Comparison of ENCODE assay signal across 1 cellular context in the genomic region with DNA sequence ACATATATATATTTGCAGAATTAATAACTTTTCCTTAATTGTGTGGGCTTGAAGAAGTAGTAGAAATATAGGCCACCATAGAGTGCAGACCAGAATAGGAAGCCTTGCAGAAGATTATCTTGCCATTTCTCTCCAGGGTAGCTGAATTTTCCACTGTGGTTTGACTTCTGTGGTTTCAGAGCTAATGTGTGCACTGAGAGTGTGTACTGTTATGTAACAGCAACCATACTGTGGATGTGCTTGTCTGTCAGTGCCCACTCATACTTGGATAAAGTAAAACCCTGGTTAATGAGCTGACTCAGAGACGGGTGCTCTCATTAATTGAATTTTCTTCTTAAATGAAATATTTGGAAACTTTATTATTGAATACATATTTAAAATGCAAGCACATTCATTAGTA.
TF ChIP-seq lines count a peak whose summit lies in the region.

No MANE protein-coding gene starts in this region.

TF ChIP-seq in GM12878, 131 proteins besides CTCF, POLR2A, EP300 and RAD21 (continued from another document):
- no peak for TF ChIP-seq TBL1XR1 (IDR thresholded peaks at IDR 0.05; ENCODE audit: low read depth, low read length)
- TF ChIP-seq RAD51 (IDR thresholded peaks at IDR 0.05) = 0 out of 2 replicates have a peak, but pooled peaks have one; percentile 17
- TF ChIP-seq, protein P1, sequence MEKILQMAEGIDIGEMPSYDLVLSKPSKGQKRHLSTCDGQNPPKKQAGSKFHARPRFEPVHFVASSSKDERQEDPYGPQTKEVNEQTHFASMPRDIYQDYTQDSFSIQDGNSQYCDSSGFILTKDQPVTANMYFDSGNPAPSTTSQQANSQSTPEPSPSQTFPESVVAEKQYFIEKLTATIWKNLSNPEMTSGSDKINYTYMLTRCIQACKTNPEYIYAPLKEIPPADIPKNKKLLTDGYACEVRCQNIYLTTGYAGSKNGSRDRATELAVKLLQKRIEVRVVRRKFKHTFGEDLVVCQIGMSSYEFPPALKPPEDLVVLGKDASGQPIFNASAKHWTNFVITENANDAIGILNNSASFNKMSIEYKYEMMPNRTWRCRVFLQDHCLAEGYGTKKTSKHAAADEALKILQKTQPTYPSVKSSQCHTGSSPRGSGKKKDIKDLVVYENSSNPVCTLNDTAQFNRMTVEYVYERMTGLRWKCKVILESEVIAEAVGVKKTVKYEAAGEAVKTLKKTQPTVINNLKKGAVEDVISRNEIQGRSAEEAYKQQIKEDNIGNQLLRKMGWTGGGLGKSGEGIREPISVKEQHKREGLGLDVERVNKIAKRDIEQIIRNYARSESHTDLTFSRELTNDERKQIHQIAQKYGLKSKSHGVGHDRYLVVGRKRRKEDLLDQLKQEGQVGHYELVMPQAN (conservative IDR thresholded peaks at IDR 0.05) = no peak
- no peak for TF ChIP-seq POU2F2 (IDR thresholded peaks at IDR 0.05; ENCODE audit: borderline replicate concordance, low read depth, low read length)
- no peak for TF ChIP-seq TCF3 (IDR thresholded peaks at IDR 0.05; ENCODE audit: borderline replicate concordance, insufficient read depth, low read depth, low read length)
- no peak for TF ChIP-seq CBX5 (IDR thresholded peaks at IDR 0.05; ENCODE audit: low read depth)
- no peak for TF ChIP-seq GABPA (IDR thresholded peaks at IDR 0.05; ENCODE audit: low read depth)
- no peak for TF ChIP-seq NR2C2 (IDR thresholded peaks at IDR 0.05; ENCODE audit: borderline replicate concordance, control insufficient read depth, insufficient read length, low read depth)
- TF ChIP-seq, protein P2, sequence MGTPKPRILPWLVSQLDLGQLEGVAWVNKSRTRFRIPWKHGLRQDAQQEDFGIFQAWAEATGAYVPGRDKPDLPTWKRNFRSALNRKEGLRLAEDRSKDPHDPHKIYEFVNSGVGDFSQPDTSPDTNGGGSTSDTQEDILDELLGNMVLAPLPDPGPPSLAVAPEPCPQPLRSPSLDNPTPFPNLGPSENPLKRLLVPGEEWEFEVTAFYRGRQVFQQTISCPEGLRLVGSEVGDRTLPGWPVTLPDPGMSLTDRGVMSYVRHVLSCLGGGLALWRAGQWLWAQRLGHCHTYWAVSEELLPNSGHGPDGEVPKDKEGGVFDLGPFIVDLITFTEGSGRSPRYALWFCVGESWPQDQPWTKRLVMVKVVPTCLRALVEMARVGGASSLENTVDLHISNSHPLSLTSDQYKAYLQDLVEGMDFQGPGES (IDR thresholded peaks at IDR 0.05) = no peak
- TF ChIP-seq NFIC (IDR thresholded peaks at IDR 0.05; ENCODE audit: low read depth, low read length) = no peak
- TF ChIP-seq SUPT20H (IDR thresholded peaks at IDR 0.05; ENCODE audit: borderline replicate concordance, control insufficient read depth, low read depth, low read length) = no peak
- peak; percentile 26; the same call in 1 of the 2 replicates for TF ChIP-seq CHD2 (IDR thresholded peaks at IDR 0.05; ENCODE audit: borderline replicate concordance, low read depth, low read length)
- TF ChIP-seq YY1 (IDR thresholded peaks at IDR 0.05; ENCODE audit: low read depth, low read length) = no peak
- peak; percentile 28 to 76; a peak in 2 of 4 replicates for TF ChIP-seq BHLHE40 (IDR thresholded peaks at IDR 0.05; ENCODE audit: borderline replicate concordance in 1 of 2, low read depth in 2 of 2, low read length in 1 of 2)
- TF ChIP-seq RB1 (IDR thresholded peaks at IDR 0.05; ENCODE audit: borderline replicate concordance) = no peak
- TF ChIP-seq ESRRA (IDR thresholded peaks at IDR 0.05; ENCODE audit: low read length) = no peak
- peak; percentile 90; the same call in 1 of the 2 replicates for TF ChIP-seq BACH1 (IDR thresholded peaks at IDR 0.05; ENCODE audit: borderline replicate concordance)
- TF ChIP-seq POLR2AphosphoS2 (IDR thresholded peaks at IDR 0.05; ENCODE audit: low read depth, low read length) = no peak
- TF ChIP-seq IKZF1 (conservative IDR thresholded peaks at IDR 0.05) = peak; percentile 77
- no peak for TF ChIP-seq FOXM1 (IDR thresholded peaks at IDR 0.05; ENCODE audit: low read depth, low read length)
- TF ChIP-seq CHD4 (IDR thresholded peaks at IDR 0.05) = no peak
- TF ChIP-seq, protein P3, sequence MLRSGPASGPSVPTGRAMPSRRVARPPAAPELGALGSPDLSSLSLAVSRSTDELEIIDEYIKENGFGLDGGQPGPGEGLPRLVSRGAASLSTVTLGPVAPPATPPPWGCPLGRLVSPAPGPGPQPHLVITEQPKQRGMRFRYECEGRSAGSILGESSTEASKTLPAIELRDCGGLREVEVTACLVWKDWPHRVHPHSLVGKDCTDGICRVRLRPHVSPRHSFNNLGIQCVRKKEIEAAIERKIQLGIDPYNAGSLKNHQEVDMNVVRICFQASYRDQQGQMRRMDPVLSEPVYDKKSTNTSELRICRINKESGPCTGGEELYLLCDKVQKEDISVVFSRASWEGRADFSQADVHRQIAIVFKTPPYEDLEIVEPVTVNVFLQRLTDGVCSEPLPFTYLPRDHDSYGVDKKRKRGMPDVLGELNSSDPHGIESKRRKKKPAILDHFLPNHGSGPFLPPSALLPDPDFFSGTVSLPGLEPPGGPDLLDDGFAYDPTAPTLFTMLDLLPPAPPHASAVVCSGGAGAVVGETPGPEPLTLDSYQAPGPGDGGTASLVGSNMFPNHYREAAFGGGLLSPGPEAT (IDR thresholded peaks at IDR 0.05; ENCODE audit: low read depth) = peak; percentile 82
- no peak for TF ChIP-seq ZSCAN29 (IDR thresholded peaks at IDR 0.05)
- no peak for TF ChIP-seq ZNF24 (IDR thresholded peaks at IDR 0.05)
- peak; percentile 97 for TF ChIP-seq NR2F1 (conservative IDR thresholded peaks at IDR 0.05)
- no peak for TF ChIP-seq FOXK2 (IDR thresholded peaks at IDR 0.05)
- no peak for TF ChIP-seq YBX1 (IDR thresholded peaks at IDR 0.05)
- no peak for TF ChIP-seq CREB1 (IDR thresholded peaks at IDR 0.05; ENCODE audit: low read depth)
- TF ChIP-seq EZH2 (IDR thresholded peaks at IDR 0.05; ENCODE audit: borderline replicate concordance, control insufficient read depth, low read depth, low read length) = no peak
- TF ChIP-seq CBFB (IDR thresholded peaks at IDR 0.05; ENCODE audit: low read depth) = no peak
- TF ChIP-seq NFXL1 (IDR thresholded peaks at IDR 0.05; ENCODE audit: borderline replicate concordance) = no peak
- TF ChIP-seq, protein P4, sequence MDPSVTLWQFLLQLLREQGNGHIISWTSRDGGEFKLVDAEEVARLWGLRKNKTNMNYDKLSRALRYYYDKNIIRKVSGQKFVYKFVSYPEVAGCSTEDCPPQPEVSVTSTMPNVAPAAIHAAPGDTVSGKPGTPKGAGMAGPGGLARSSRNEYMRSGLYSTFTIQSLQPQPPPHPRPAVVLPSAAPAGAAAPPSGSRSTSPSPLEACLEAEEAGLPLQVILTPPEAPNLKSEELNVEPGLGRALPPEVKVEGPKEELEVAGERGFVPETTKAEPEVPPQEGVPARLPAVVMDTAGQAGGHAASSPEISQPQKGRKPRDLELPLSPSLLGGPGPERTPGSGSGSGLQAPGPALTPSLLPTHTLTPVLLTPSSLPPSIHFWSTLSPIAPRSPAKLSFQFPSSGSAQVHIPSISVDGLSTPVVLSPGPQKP (IDR thresholded peaks at IDR 0.05; ENCODE audit: low read depth, low read length) = no peak
- no peak for TF ChIP-seq CREM (IDR thresholded peaks at IDR 0.05; ENCODE audit: low read depth)
- TF ChIP-seq SRF (IDR thresholded peaks at IDR 0.05; ENCODE audit: low read depth in 2 of 2, low read length in 2 of 2) = no peak
- TF ChIP-seq, protein P5, sequence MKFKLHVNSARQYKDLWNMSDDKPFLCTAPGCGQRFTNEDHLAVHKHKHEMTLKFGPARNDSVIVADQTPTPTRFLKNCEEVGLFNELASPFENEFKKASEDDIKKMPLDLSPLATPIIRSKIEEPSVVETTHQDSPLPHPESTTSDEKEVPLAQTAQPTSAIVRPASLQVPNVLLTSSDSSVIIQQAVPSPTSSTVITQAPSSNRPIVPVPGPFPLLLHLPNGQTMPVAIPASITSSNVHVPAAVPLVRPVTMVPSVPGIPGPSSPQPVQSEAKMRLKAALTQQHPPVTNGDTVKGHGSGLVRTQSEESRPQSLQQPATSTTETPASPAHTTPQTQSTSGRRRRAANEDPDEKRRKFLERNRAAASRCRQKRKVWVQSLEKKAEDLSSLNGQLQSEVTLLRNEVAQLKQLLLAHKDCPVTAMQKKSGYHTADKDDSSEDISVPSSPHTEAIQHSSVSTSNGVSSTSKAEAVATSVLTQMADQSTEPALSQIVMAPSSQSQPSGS (IDR thresholded peaks at IDR 0.05; ENCODE audit: low read length) = no peak
- peak; percentile 16; the same call in 1 of the 2 replicates for TF ChIP-seq IRF4 (IDR thresholded peaks at IDR 0.05; ENCODE audit: low read depth, low read length)
- no peak for TF ChIP-seq FOS (IDR thresholded peaks at IDR 0.05; ENCODE audit: borderline replicate concordance, extremely low read depth, insufficient read length)
- no peak for TF ChIP-seq JUND (IDR thresholded peaks at IDR 0.05; ENCODE audit: low read depth, low read length)
- no peak for TF ChIP-seq HCFC1 (IDR thresholded peaks at IDR 0.05; ENCODE audit: low read length)
